In genomic region chr19:40278361-40279045, GRCh38 we compare ENCODE assay signal across 16 cellular contexts. TPM values are rescaled to one million over a fixed set of nuclear protein-coding genes. Genes with fewer than 3 reads are reported as not detected.
DNase-seq lines count a peak whose midpoint lies in the region; ATAC-seq, FAIRE-seq and TF ChIP-seq lines count a peak whose summit lies in the region.
"Had no signal": no experiment of that assay in that cellular context is flagged by ENCODE, and none has a peak within 500 bp of the region (broad histone marks: within the 10 kb centered on the region; RNA-seq: fewer than 3 reads in every experiment).

No MANE protein-coding gene starts in this region.

- H3K9me2 ChIP-seq in hepatocyte (replicated peaks; ENCODE audit: insufficient read depth), result no peaks in the 10 kb centered on the region

- H3K27ac ChIP-seq in BLaER1 (peak overlapping the region; percentile 98), hepatocyte (peak overlapping the region; percentile 89), rectal smooth muscle tissue (ENCODE audit: low read depth, low read length) (peak overlapping the region; percentile 60)
- H3K27ac ChIP-seq: brain microvascular endothelial cell had no signal

- DNase-seq in hepatocyte (ENCODE audit: low spot score) (no peak), mucosa of gallbladder (ENCODE audit: low spot score) (no peak), medulla oblongata (ENCODE audit: extremely low spot score) (no peak), GM19239 (ENCODE audit: insufficient read length, low spot score) (no peak)
- DNase-seq: activated CD8-positive, alpha-beta memory T cell treated with anti-CD3 and anti-CD28 coated beads, Interleukin-2, amount 50 U/mL, for 4 hours; CD4-positive, alpha-beta memory T cell; NCI-H1694 had no signal

- peaks cover 98% of the 10 kb centered on the region for H3K4me1 ChIP-seq in BLaER1
- H3K4me1 ChIP-seq in hepatocyte (ENCODE audit: insufficient read depth), result peaks cover 52% of the 10 kb centered on the region
- H3K4me1 ChIP-seq in rectal smooth muscle tissue (ENCODE audit: control insufficient read depth, insufficient read depth, low read length), result peaks cover 25% of the 10 kb centered on the region

- no peaks in the 10 kb centered on the region for H3K9me3 ChIP-seq in BLaER1
- no peaks in the 10 kb centered on the region for H3K9me3 ChIP-seq in hepatocyte (ENCODE audit: low read depth)
- H3K9me3 ChIP-seq: mucosa of descending colon had no signal

- H3K4me2 ChIP-seq in BLaER1 (peak overlapping the region; percentile 99), hepatocyte (peak overlapping the region; percentile 68)

- peaks cover 98% of the 10 kb centered on the region for H3K79me2 ChIP-seq in hepatocyte

- H2AFZ ChIP-seq in hepatocyte, result no peak overlapping the region

- FAIRE-seq in GM19239 (lab: Jason Lieb, UNC), result no peak
- FAIRE-seq: frontal cortex had no signal

- no peak for TF ChIP-seq CTCF in hepatocyte (IDR thresholded peaks at IDR 0.05; ENCODE audit: poor library complexity)

- peak overlapping the region; percentile 68 for H3K27ac Mint-ChIP-seq in activated T-helper 17 cell treated with anti-CD3 and anti-CD28 coated beads, Interleukin-2, amount 50 U/mL, for 72 hours

- H3K36me3 ChIP-seq in BLaER1, result peaks cover 7% of the 10 kb centered on the region; the same call in 1 of the 2 replicates
- no peaks in the 10 kb centered on the region for H3K36me3 ChIP-seq in hepatocyte (replicated peaks; ENCODE audit: insufficient read depth, low read depth)
- no peaks in the 10 kb centered on the region for H3K36me3 ChIP-seq in rectal smooth muscle tissue (ENCODE audit: control insufficient read depth, insufficient read depth, low read length)
- H3K36me3 ChIP-seq: brain microvascular endothelial cell had no signal

- ATAC-seq in activated T-helper 17 cell treated with anti-CD3 and anti-CD28 coated beads, Interleukin-2, amount 50 U/mL, for 72 hours (replicated peaks), result no peak
- ATAC-seq in GM18907 (IDR thresholded peaks at IDR 0.05; ENCODE audit: unreplicated experiment), result no peak
- ATAC-seq: mucosa of descending colon had no signal

- H3K27me3 ChIP-seq in BLaER1, result no peaks in the 10 kb centered on the region
- H3K27me3 ChIP-seq in hepatocyte, result no peaks in the 10 kb centered on the region
- H3K27me3 ChIP-seq in rectal smooth muscle tissue (ENCODE audit: control insufficient read depth, insufficient read depth, low read length), result no peaks in the 10 kb centered on the region
- H3K27me3 ChIP-seq: brain microvascular endothelial cell had no signal

- no peak overlapping the region for H3K4me3 Mint-ChIP-seq in activated T-helper 17 cell treated with anti-CD3 and anti-CD28 coated beads, Interleukin-2, amount 50 U/mL, for 72 hours
- H3K4me3 Mint-ChIP-seq: T-helper 2 cell treated with Interferon-gamma antibody and Interleukin-4, amounts not matched to agents 5 μg/mL and 100 μg/mL, for 36 hours had no signal

- H4K20me1 ChIP-seq in BLaER1 (peaks cover 98% of the 10 kb centered on the region), hepatocyte (ENCODE audit: insufficient read depth, poor library complexity, severe bottlenecking) (peaks cover 50% of the 10 kb centered on the region)

- peaks cover 7% of the 10 kb centered on the region for H3K36me3 Mint-ChIP-seq in activated T-helper 17 cell treated with anti-CD3 and anti-CD28 coated beads, Interleukin-2, amount 50 U/mL, for 72 hours (ENCODE audit: low read depth)

- H3K9me3 Mint-ChIP-seq in activated T-helper 17 cell treated with anti-CD3 and anti-CD28 coated beads, Interleukin-2, amount 50 U/mL, for 72 hours, result no peaks in the 10 kb centered on the region
- H3K9me3 Mint-ChIP-seq: CD4-positive, alpha-beta memory T cell; T-helper 2 cell treated with Interferon-gamma antibody and Interleukin-4, amounts not matched to agents 5 μg/mL and 100 μg/mL, for 36 hours had no signal

- peaks cover 36% of the 10 kb centered on the region for H3K4me1 Mint-ChIP-seq in activated T-helper 17 cell treated with anti-CD3 and anti-CD28 coated beads, Interleukin-2, amount 50 U/mL, for 72 hours

- H3K4me3 ChIP-seq in BLaER1 (peak overlapping the region; percentile 59), hepatocyte (no peak overlapping the region), rectal smooth muscle tissue (ENCODE audit: low read length) (peak overlapping the region; percentile 14)
- H3K4me3 ChIP-seq: mucosa of descending colon had no signal

- H3K27me3 Mint-ChIP-seq in activated T-helper 17 cell treated with anti-CD3 and anti-CD28 coated beads, Interleukin-2, amount 50 U/mL, for 72 hours, result no peaks in the 10 kb centered on the region
- H3K27me3 Mint-ChIP-seq: CD4-positive, alpha-beta memory T cell had no signal

- H3K9ac ChIP-seq in BLaER1, result peak overlapping the region; percentile 69
- no peak overlapping the region for H3K9ac ChIP-seq in rectal smooth muscle tissue (ENCODE audit: low read length)

- 89% methylated on average over 16 of the region's 16 CpGs for WGBS in hepatocyte (ENCODE audit: low lambda C conversion rate, missing lambda C conversion rate)

RNA-seq across cellular contexts. Expression of gene AKT2, which starts 6.6 kb away (rescaled TPM):
- 100 to 1,000 TPM; 123 to 163 TPM for total RNA-seq in activated T-helper 17 cell treated with anti-CD3 and anti-CD28 coated beads, Interleukin-2, amount 50 U/mL, for 72 hours
- 103 and 106 TPM in 2 replicates for total RNA-seq in hepatocyte
- polyA plus RNA-seq in hepatocyte, result 53.7 and 54.9 TPM in 2 replicates
- 119 TPM for total RNA-seq in mucosa of gallbladder

RNA-seq across cellular contexts. Expression of gene CCNP, which starts 52.0 kb away (rescaled TPM):
- under 1 TPM; 0.28 to 0.48 TPM for total RNA-seq in activated T-helper 17 cell treated with anti-CD3 and anti-CD28 coated beads, Interleukin-2, amount 50 U/mL, for 72 hours
- 0.12 TPM in 1 of 2 replicates, not detected in the other for total RNA-seq in hepatocyte
- 0.52 TPM in 1 of 2 replicates, not detected in the other for polyA plus RNA-seq in hepatocyte
- 0.43 TPM for total RNA-seq in mucosa of gallbladder
- total RNA-seq: HT1080 had no signal
- polyA plus RNA-seq: CD4-positive, alpha-beta memory T cell had no signal
